Comparison of ENCODE assay signal across 24 cellular contexts in genomic region chr10:29776246-29776645, GRCh38.
"Had no signal": no experiment of that assay in that cellular context is flagged by ENCODE, and none has a peak within 500 bp of the region (broad histone marks: within the 10 kb centered on the region; RNA-seq: fewer than 3 reads in every experiment).

No MANE protein-coding gene starts in this region.

- H3K4me1 ChIP-seq: foreskin keratinocyte, heart right ventricle, left lung had no signal

- H3K4me3 ChIP-seq: coronary artery, dorsolateral prefrontal cortex, esophagus muscularis mucosa, heart right ventricle, left lung, lower lobe of right lung, mucosa of descending colon had no signal

- H3K27me3 ChIP-seq: esophagus muscularis mucosa, heart right ventricle, left lung had no signal

- H3K4me3 Mint-ChIP-seq: mesothelial cell of epicardium, naive B cell had no signal

- H3K36me3 ChIP-seq: esophagus muscularis mucosa, heart right ventricle, left lung, lower lobe of right lung had no signal

- DNase-seq: dermis blood vessel endothelial cell; dorsolateral prefrontal cortex; effector CD4-positive, alpha-beta T cell; effector memory CD4-positive, alpha-beta T cell; foreskin keratinocyte; glutamatergic neuron; head of caudate nucleus; heart right ventricle; hippocampal formation; left cardiac atrium; left lung; left ventricle myocardium superior; lower lobe of right lung; mesenchymal stem cell; mucosa of descending colon; naive B cell had no signal

- ATAC-seq: foreskin keratinocyte, heart right ventricle, left cardiac atrium, left lung, left ventricle myocardium superior, lower lobe of right lung, mucosa of descending colon had no signal

- H3K27ac Mint-ChIP-seq: mesothelial cell of epicardium had no signal

- FAIRE-seq: colon, endothelial cell of umbilical vein, frontal cortex, islet of Langerhans, keratinocyte had no signal

- H3K9me3 ChIP-seq: esophagus muscularis mucosa, heart right ventricle, left lung, lower lobe of right lung, mucosa of descending colon had no signal

- H3K36me3 Mint-ChIP-seq: mesothelial cell of epicardium had no signal

- H3K27ac ChIP-seq: coronary artery, dorsolateral prefrontal cortex, esophagus muscularis mucosa, foreskin keratinocyte, heart right ventricle, left lung, lower lobe of right lung had no signal
